Comparison of ENCODE assay signal across 8 cellular contexts in genomic region chr11:33376331-33377099, GRCh38. TPM values are rescaled to one million over a fixed set of nuclear protein-coding genes. Genes with fewer than 3 reads are reported as not detected.
DNase-seq lines count a peak whose midpoint lies in the region; ATAC-seq and TF ChIP-seq lines count a peak whose summit lies in the region.

No MANE protein-coding gene starts in this region.

- H3K36me3 Mint-ChIP-seq in nephron progenitor cell (ENCODE audit: low read depth), result no peaks in the 10 kb centered on the region

- H3K4me3 ChIP-seq in KMS-11 (IDR thresholded peaks at IDR 0.05; ENCODE audit: insufficient read depth, low read depth, low read length) (no peak overlapping the region), dorsolateral prefrontal cortex (peak overlapping the region; percentile 30 to 76 (median 61))

- H3K27me3 Mint-ChIP-seq in nephron progenitor cell (ENCODE audit: low read depth, poor library complexity), result peaks cover 51% of the 10 kb centered on the region

- H3K27me3 ChIP-seq in KMS-11 (ENCODE audit: insufficient read depth, low read depth) (no peaks in the 10 kb centered on the region; the same call in 1 of the 2 replicates), dorsolateral prefrontal cortex (peaks cover 0 to 14% (median 0%) of the 10 kb centered on the region in 45 donors)

- H3K27ac Mint-ChIP-seq in nephron progenitor cell, result no peak overlapping the region

- intact Hi-C loops in dorsolateral prefrontal cortex (cut with DNase I), result no loop called here

- no peaks in the 10 kb centered on the region for H3K9me3 Mint-ChIP-seq in nephron progenitor cell

- no peak overlapping the region for H3K9ac ChIP-seq in KMS-11

- no peak for ATAC-seq in HG03280 (IDR thresholded peaks at IDR 0.05; ENCODE audit: unreplicated experiment)

- H3K4me3 Mint-ChIP-seq in nephron progenitor cell, result peak overlapping the region; percentile 77

- H2AFZ ChIP-seq in KMS-11 (ENCODE audit: low read depth), result peak overlapping the region; percentile 59; the same call in 1 of the 2 replicates

- no peaks in the 10 kb centered on the region for H4K20me1 ChIP-seq in KMS-11 (ENCODE audit: insufficient read depth)

- no peak overlapping the region for H3K4me2 ChIP-seq in KMS-11

- peaks cover 18% of the 10 kb centered on the region for H3K4me1 ChIP-seq in KMS-11 (ENCODE audit: low read depth, poor library complexity, severe bottlenecking)

- DNase-seq in ELR (ENCODE audit: low read depth) (peak; percentile 49), dorsolateral prefrontal cortex (peak in 3 of 10 donors; percentile 20 to 46 (median 32)), nephron progenitor cell (peak; percentile 62), MV-4-11 (lab: John Stamatoyannopoulos, UW) (no peak), GDM1 (lab: John Stamatoyannopoulos, UW) (no peak)
- DNase-seq in activated naive CD4-positive, alpha-beta T cell treated with anti-CD3 and anti-CD28 coated beads, Interleukin-2, amount 50 U/mL, for 16 hours, result no peak

- H3K79me2 ChIP-seq in KMS-11 (ENCODE audit: insufficient read depth, low read depth), result no peaks in the 10 kb centered on the region

- peaks cover 26% of the 10 kb centered on the region for H3K4me1 Mint-ChIP-seq in nephron progenitor cell

- H3K27ac ChIP-seq in KMS-11 (no peak overlapping the region), dorsolateral prefrontal cortex (peak overlapping the region in 29 of 59 donors; percentile 21 to 81 (median 58))

- H3K36me3 ChIP-seq in KMS-11 (ENCODE audit: insufficient read depth), result no peaks in the 10 kb centered on the region

- no peak for TF ChIP-seq CTCF in KMS-11 (conservative IDR thresholded peaks at IDR 0.05; ENCODE audit: low read depth, low read length)
- no peak for TF ChIP-seq CTCF in dorsolateral prefrontal cortex (IDR thresholded peaks at IDR 0.05 in 54 of 56, conservative IDR thresholded peaks at IDR 0.05 in 2 of 56; ENCODE audit: low read depth in 1 of 56, partially characterized antibody in 56 of 56)
- no peak for TF ChIP-seq CTCF in nephron progenitor cell (IDR thresholded peaks at IDR 0.05)

RNA-seq across cellular contexts. Expression of gene KIAA1549L, which starts 0.6 kb away (rescaled TPM):
- 100 to 1,000 TPM in 88 of 120 experiments, 10 to 100 TPM in 32; 33.8 to 180 (median 116) TPM for total RNA-seq in dorsolateral prefrontal cortex

Comparison
In these comparisons a context has a peak if more than half of its experiments do, and no peak if none do; other contexts are left out.
1. DNase-seq: peak in ELR (single experiment) and nephron progenitor cell (single experiment); none in MV-4-11 (single experiment), GDM1 (single experiment) and activated naive CD4-positive, alpha-beta T cell treated with anti-CD3 and anti-CD28 coated beads, Interleukin-2, amount 50 U/mL, for 16 hours (single experiment).